ENCODE assay signal across 9 cellular contexts in genomic region chr22:21947040-21948014, GRCh38. TPM values are rescaled to one million over a fixed set of nuclear protein-coding genes. Genes with fewer than 3 reads are reported as not detected.
A peak's percentile ranks its signal among the peaks of the same experiment; 100 is the strongest.
DNase-seq lines count a peak whose midpoint lies in the region; ATAC-seq and TF ChIP-seq lines count a peak whose summit lies in the region.
"Had no signal": no experiment of that assay in that cellular context is flagged by ENCODE, and none has a peak within 500 bp of the region (broad histone marks: within the 10 kb centered on the region; RNA-seq: fewer than 3 reads in every experiment).

No MANE protein-coding gene starts in this region.

- no peak overlapping the region for H3K4me3 ChIP-seq in OCI-LY7 (ENCODE audit: low read depth, low read length, poor library complexity, severe bottlenecking)

- H3K79me2 ChIP-seq in OCI-LY7 (ENCODE audit: insufficient read depth, low read depth, low read length) = no peaks in the 10 kb centered on the region

- H3K4me3 Mint-ChIP-seq in activated CD8-positive, alpha-beta T cell treated with anti-CD3 and anti-CD28 coated beads for 36 hours = no peak overlapping the region
- H3K4me3 Mint-ChIP-seq in activated T-cell treated with anti-CD3 and anti-CD28 coated beads, Interleukin-2, amount 50 U/mL, for 4 hours = no peak overlapping the region
- H3K4me3 Mint-ChIP-seq: central memory CD8-positive, alpha-beta T cell had no signal

- no peak overlapping the region for H3K27ac Mint-ChIP-seq in activated CD8-positive, alpha-beta T cell treated with anti-CD3 and anti-CD28 coated beads for 36 hours

- peaks cover 20% of the 10 kb centered on the region for H3K4me1 Mint-ChIP-seq in activated CD8-positive, alpha-beta T cell treated with anti-CD3 and anti-CD28 coated beads for 36 hours (ENCODE audit: low read depth)
- peaks cover 17% of the 10 kb centered on the region for H3K4me1 Mint-ChIP-seq in activated T-cell treated with anti-CD3 and anti-CD28 coated beads, Interleukin-2, amount 50 U/mL, for 4 hours (ENCODE audit: low read depth)

- H3K9me3 ChIP-seq in OCI-LY7 (ENCODE audit: low read length) = no peaks in the 10 kb centered on the region

- H3K4me1 ChIP-seq in OCI-LY7 (ENCODE audit: insufficient read depth, low read length, poor library complexity, severe bottlenecking) = peaks cover 11% of the 10 kb centered on the region

- H3K9me2 ChIP-seq in OCI-LY7 (ENCODE audit: insufficient read depth, low read length) = no peaks in the 10 kb centered on the region

- peak; percentile 47 for TF ChIP-seq CTCF in OCI-LY7 (conservative IDR thresholded peaks at IDR 0.05; ENCODE audit: low read length)
- TF ChIP-seq CTCF in activated CD8-positive, alpha-beta T cell treated with anti-CD3 and anti-CD28 coated beads for 36 hours (IDR thresholded peaks at IDR 0.05) = no peak

- BruUV-seq in OCI-LY7 (replicated peaks; lab: Mats Ljungman, UMichigan) = no TSS peak

- no peaks in the 10 kb centered on the region for H3K9me3 Mint-ChIP-seq in activated CD8-positive, alpha-beta T cell treated with anti-CD3 and anti-CD28 coated beads for 36 hours
- H3K9me3 Mint-ChIP-seq in activated T-cell treated with anti-CD3 and anti-CD28 coated beads, Interleukin-2, amount 50 U/mL, for 4 hours = no peaks in the 10 kb centered on the region
- H3K9me3 Mint-ChIP-seq: central memory CD8-positive, alpha-beta T cell had no signal

- H4K20me1 ChIP-seq in OCI-LY7 (ENCODE audit: insufficient read depth, low read length) = no peaks in the 10 kb centered on the region

- no peaks in the 10 kb centered on the region for H3K27me3 Mint-ChIP-seq in activated CD8-positive, alpha-beta T cell treated with anti-CD3 and anti-CD28 coated beads for 36 hours
- no peaks in the 10 kb centered on the region for H3K27me3 Mint-ChIP-seq in activated T-cell treated with anti-CD3 and anti-CD28 coated beads, Interleukin-2, amount 50 U/mL, for 4 hours (ENCODE audit: low read depth)
- H3K27me3 Mint-ChIP-seq: central memory CD8-positive, alpha-beta T cell had no signal

- no peak for ATAC-seq in activated CD8-positive, alpha-beta T cell treated with anti-CD3 and anti-CD28 coated beads for 36 hours
- ATAC-seq in activated T-cell treated with anti-CD3 and anti-CD28 coated beads, Interleukin-2, amount 50 U/mL, for 4 hours = no peak
- no peak for ATAC-seq in HG02571 (IDR thresholded peaks at IDR 0.05; ENCODE audit: unreplicated experiment)

- POLR2A ChIA-PET in OCI-LY7 (lab: Charles Lee) = no interaction called here
- POLR2A ChIA-PET in activated CD8-positive, alpha-beta T cell treated with anti-CD3 and anti-CD28 coated beads for 36 hours (lab: Charles Lee) = no interaction called here

- DNase-seq in EH (ENCODE audit: low read depth) (peak; percentile 74), OCI-LY7 (ENCODE audit: low spot score) (no peak), epithelial cell of prostate (ENCODE audit: low read depth, low spot score) (no peak), renal cortical epithelial cell (ENCODE audit: low read depth) (peak; percentile 9), HuH-7.5 (ENCODE audit: low spot score) (no peak)
- no peak for DNase-seq in activated CD8-positive, alpha-beta T cell treated with anti-CD3 and anti-CD28 coated beads for 36 hours
- DNase-seq in activated T-cell treated with anti-CD3 and anti-CD28 coated beads, Interleukin-2, amount 50 U/mL, for 4 hours = no peak

- H3K36me3 ChIP-seq in OCI-LY7 (ENCODE audit: insufficient read depth, low read length) = peaks cover 4% of the 10 kb centered on the region; the same call in 1 of the 2 replicates

- H3K27ac ChIP-seq in OCI-LY7 (ENCODE audit: low read depth, low read length, poor library complexity, severe bottlenecking) = no peak overlapping the region
- H3K27ac ChIP-seq in epithelial cell of prostate = peak overlapping the region; percentile 65

- peaks cover 3% of the 10 kb centered on the region for H3K36me3 Mint-ChIP-seq in activated CD8-positive, alpha-beta T cell treated with anti-CD3 and anti-CD28 coated beads for 36 hours (ENCODE audit: low read depth)
- peaks cover 3% of the 10 kb centered on the region for H3K36me3 Mint-ChIP-seq in activated T-cell treated with anti-CD3 and anti-CD28 coated beads, Interleukin-2, amount 50 U/mL, for 4 hours (ENCODE audit: insufficient read depth)

- H2AFZ ChIP-seq in OCI-LY7 (ENCODE audit: low read length) = no peak overlapping the region

- intact Hi-C loops in OCI-LY7 (cut with micrococcal nuclease; ENCODE audit: unreplicated experiment) = no loop called here
- intact Hi-C loops in activated CD8-positive, alpha-beta T cell treated with anti-CD3 and anti-CD28 coated beads for 36 hours (cut with micrococcal nuclease) = loop anchor here (10.0 kb wide), 1 partner anchor 213 kb away; the partner anchor contains the start of gene YPEL1

- CTCF ChIA-PET in OCI-LY7 (lab: Charles Lee; ENCODE audit: unreplicated experiment) = no interaction called here
- CTCF ChIA-PET in activated CD8-positive, alpha-beta T cell treated with anti-CD3 and anti-CD28 coated beads for 36 hours (lab: Charles Lee) = interaction anchor here (0.9 kb wide), 1 partner anchor 9 kb away, joined by 3 read pairs; no protein-coding TSS in a partner anchor

- H3K4me2 ChIP-seq in OCI-LY7 (ENCODE audit: low read length) = no peak overlapping the region

RNA-seq across cellular contexts. Expression of gene PPM1F, which starts 5.3 kb away (rescaled TPM):
- total RNA-seq in OCI-LY7 (2014; rRNA removed; shearing (Covaris generic)) = 21.7 and 35.4 TPM in 2 replicates
- 27.2 and 29.7 TPM in 2 replicates for total RNA-seq in OCI-LY7 (2022)
- 18.9 and 30.3 TPM in 2 replicates for total RNA-seq in renal cortical epithelial cell
- total RNA-seq in activated CD8-positive, alpha-beta T cell treated with anti-CD3 and anti-CD28 coated beads for 36 hours = 10 to 100 TPM; 18.2 to 18.8 TPM
- total RNA-seq in activated T-cell treated with anti-CD3 and anti-CD28 coated beads, Interleukin-2, amount 50 U/mL, for 4 hours = 10 to 100 TPM; 28.2 to 36.8 (median 30.8) TPM

RNA-seq across cellular contexts. Expression of gene TOP3B, which starts 35.3 kb away (rescaled TPM):
- total RNA-seq in OCI-LY7 (2014; rRNA removed; shearing (Covaris generic)) = 65.6 and 82.6 TPM in 2 replicates
- total RNA-seq in OCI-LY7 (2022) = 98.7 and 101 TPM in 2 replicates
- total RNA-seq in renal cortical epithelial cell = 11.8 and 30.5 TPM in 2 replicates
- 10 to 100 TPM; 33.6 to 34.0 TPM for total RNA-seq in activated CD8-positive, alpha-beta T cell treated with anti-CD3 and anti-CD28 coated beads for 36 hours
- total RNA-seq in activated T-cell treated with anti-CD3 and anti-CD28 coated beads, Interleukin-2, amount 50 U/mL, for 4 hours = 10 to 100 TPM; 39.3 to 45.2 (median 41.3) TPM

Comparison
In these comparisons a context has a peak if more than half of its experiments do, and no peak if none do; other contexts are left out.
1. DNase-seq: peak in EH (single experiment) and renal cortical epithelial cell (single experiment); none in OCI-LY7 (single experiment), epithelial cell of prostate (single experiment), activated CD8-positive, alpha-beta T cell treated with anti-CD3 and anti-CD28 coated beads for 36 hours (single experiment), activated T-cell treated with anti-CD3 and anti-CD28 coated beads, Interleukin-2, amount 50 U/mL, for 4 hours (single experiment) and HuH-7.5 (single experiment).